11 cellular contexts compared by ENCODE assay signal in genomic region chr5:137995077-137995746, GRCh38. TPM values are rescaled to one million over a fixed set of nuclear protein-coding genes. Genes with fewer than 3 reads are reported as not detected.
A peak's percentile ranks its signal among the peaks of the same experiment; 100 is the strongest.
DNase-seq lines count a peak whose midpoint lies in the region; ATAC-seq lines count a peak whose summit lies in the region.
"Had no signal": no experiment of that assay in that cellular context is flagged by ENCODE, and none has a peak within 500 bp of the region (broad histone marks: within the 10 kb centered on the region; RNA-seq: fewer than 3 reads in every experiment).

No MANE protein-coding gene starts in this region.

- peaks cover 52% of the 10 kb centered on the region for H3K4me1 Mint-ChIP-seq in activated T-cell treated with anti-CD3 and anti-CD28 coated beads, Interleukin-2, amount 50 U/mL, for 72 hours (ENCODE audit: low read depth)
- peaks cover 33% of the 10 kb centered on the region for H3K4me1 Mint-ChIP-seq in activated CD8-positive, alpha-beta T cell treated with anti-CD3 and anti-CD28 coated beads, Interleukin-2, amount 10 ng/mL, durations not matched to agents 7 days and 5 days (ENCODE audit: low read depth)

- no peak overlapping the region for H3K27ac Mint-ChIP-seq in activated T-cell treated with anti-CD3 and anti-CD28 coated beads, Interleukin-2, amount 50 U/mL, for 72 hours
- no peak overlapping the region for H3K27ac Mint-ChIP-seq in activated CD8-positive, alpha-beta T cell treated with anti-CD3 and anti-CD28 coated beads, Interleukin-2, amount 10 ng/mL, durations not matched to agents 7 days and 5 days

- CTCF ChIA-PET in activated CD8-positive, alpha-beta T cell treated with anti-CD3 and anti-CD28 coated beads, Interleukin-2, amount 10 ng/mL, durations not matched to agents 7 days and 5 days (lab: Charles Lee): interaction anchor here (1.1 kb wide), 1 partner anchor 366 kb away, joined by 3 read pairs; no protein-coding TSS in a partner anchor

- ATAC-seq in left colon (peak; percentile 42), HG03378 (IDR thresholded peaks at IDR 0.05; ENCODE audit: unreplicated experiment) (no peak)
- no peak for ATAC-seq in activated T-cell treated with anti-CD3 and anti-CD28 coated beads, Interleukin-2, amount 50 U/mL, for 72 hours (replicated peaks in 1 of 2)
- no peak for ATAC-seq in activated CD8-positive, alpha-beta T cell treated with anti-CD3 and anti-CD28 coated beads, Interleukin-2, amount 10 ng/mL, durations not matched to agents 7 days and 5 days

- no peak overlapping the region for H3K4me3 Mint-ChIP-seq in activated T-cell treated with anti-CD3 and anti-CD28 coated beads, Interleukin-2, amount 50 U/mL, for 72 hours
- no peak overlapping the region for H3K4me3 Mint-ChIP-seq in activated CD8-positive, alpha-beta T cell treated with anti-CD3 and anti-CD28 coated beads, Interleukin-2, amount 10 ng/mL, durations not matched to agents 7 days and 5 days

- intact Hi-C loops in left colon (cut with DNase I, micrococcal nuclease): no loop called here

- peaks cover 7 to 12% of the 10 kb centered on the region in 2 donors for H3K9me3 Mint-ChIP-seq in activated T-cell treated with anti-CD3 and anti-CD28 coated beads, Interleukin-2, amount 50 U/mL, for 72 hours
- peaks cover 16% of the 10 kb centered on the region for H3K9me3 Mint-ChIP-seq in activated CD8-positive, alpha-beta T cell treated with anti-CD3 and anti-CD28 coated beads, Interleukin-2, amount 10 ng/mL, durations not matched to agents 7 days and 5 days (ENCODE audit: insufficient read depth)

- peaks cover 22 to 27% of the 10 kb centered on the region in 2 donors for H3K36me3 Mint-ChIP-seq in activated T-cell treated with anti-CD3 and anti-CD28 coated beads, Interleukin-2, amount 50 U/mL, for 72 hours (ENCODE audit: insufficient read depth in 2 of 2)
- peaks cover 48% of the 10 kb centered on the region for H3K36me3 Mint-ChIP-seq in activated CD8-positive, alpha-beta T cell treated with anti-CD3 and anti-CD28 coated beads, Interleukin-2, amount 10 ng/mL, durations not matched to agents 7 days and 5 days (ENCODE audit: low read depth)

- DNase-seq in Ammon's horn (ENCODE audit: low spot score) (peak; percentile 5), Kasumi-1 (lab: John Stamatoyannopoulos, UW) (peak; percentile 58 to 66), amniotic epithelial cell (ENCODE audit: low read depth) (peak; percentile 42), left colon (no peak), NCI-H2029 (lab: John Stamatoyannopoulos, UW) (no peak)
- DNase-seq in activated T-cell treated with anti-CD3 and anti-CD28 coated beads, Interleukin-2, amount 50 U/mL, for 72 hours: no peak
- no peak for DNase-seq in activated CD8-positive, alpha-beta T cell treated with anti-CD3 and anti-CD28 coated beads, Interleukin-2, amount 10 ng/mL, durations not matched to agents 7 days and 5 days
- DNase-seq: activated CD4-positive, CD25-positive, alpha-beta regulatory T cell treated with anti-CD3 and anti-CD28 coated beads, Interleukin-2, amount 50 U/mL, for 72 hours; DMS79 treated with DMSO at 0.1 percent for 48 hours; NCI-H1105 had no signal

- POLR2A ChIA-PET in activated CD8-positive, alpha-beta T cell treated with anti-CD3 and anti-CD28 coated beads, Interleukin-2, amount 10 ng/mL, durations not matched to agents 7 days and 5 days (lab: Charles Lee): no interaction called here

- H3K27me3 Mint-ChIP-seq in activated T-cell treated with anti-CD3 and anti-CD28 coated beads, Interleukin-2, amount 50 U/mL, for 72 hours (ENCODE audit: low read depth): no peaks in the 10 kb centered on the region
- H3K27me3 Mint-ChIP-seq in activated CD8-positive, alpha-beta T cell treated with anti-CD3 and anti-CD28 coated beads, Interleukin-2, amount 10 ng/mL, durations not matched to agents 7 days and 5 days (ENCODE audit: low read depth): no peaks in the 10 kb centered on the region

RNA-seq across cellular contexts. Expression of gene FAM13B, which starts 37.7 kb away (rescaled TPM):
- 10 to 100 TPM; 20.8 to 24.2 TPM for total RNA-seq in left colon
- 10 to 100 TPM; 19.3 to 20.5 TPM for total RNA-seq in activated T-cell treated with anti-CD3 and anti-CD28 coated beads, Interleukin-2, amount 50 U/mL, for 72 hours
- 10 to 100 TPM; 37.7 to 39.7 TPM for total RNA-seq in activated CD8-positive, alpha-beta T cell treated with anti-CD3 and anti-CD28 coated beads, Interleukin-2, amount 10 ng/mL, durations not matched to agents 7 days and 5 days

Comparison
In these comparisons a context has a peak if more than half of its experiments do, and no peak if none do; other contexts are left out.
1. DNase-seq: peak in Ammon's horn (single experiment), Kasumi-1 (2 of 2) and amniotic epithelial cell (single experiment); none in left colon (0 of 2), NCI-H2029 (single experiment), activated T-cell treated with anti-CD3 and anti-CD28 coated beads, Interleukin-2, amount 50 U/mL, for 72 hours (0 of 2) and activated CD8-positive, alpha-beta T cell treated with anti-CD3 and anti-CD28 coated beads, Interleukin-2, amount 10 ng/mL, durations not matched to agents 7 days and 5 days (single experiment).